ENCODE assay signal across 9 cellular contexts in genomic region chr16:27199747-27200146, GRCh38. TPM values are rescaled to one million over a fixed set of nuclear protein-coding genes. Genes with fewer than 3 reads are reported as not detected.
A peak's percentile ranks its signal among the peaks of the same experiment; 100 is the strongest.
DNase-seq lines count a peak whose midpoint lies in the region; ATAC-seq and TF ChIP-seq lines count a peak whose summit lies in the region.
"Had no signal": no experiment of that assay in that cellular context is flagged by ENCODE, and none has a peak within 500 bp of the region (broad histone marks: within the 10 kb centered on the region; RNA-seq: fewer than 3 reads in every experiment).

No MANE protein-coding gene starts in this region.

- no peaks in the 10 kb centered on the region for H3K27me3 Mint-ChIP-seq in activated CD8-positive, alpha-beta memory T cell treated with anti-CD3 and anti-CD28 coated beads, Interleukin-2, amount 10 ng/mL, durations not matched to agents 7 days and 5 days
- no peaks in the 10 kb centered on the region for H3K27me3 Mint-ChIP-seq in T-helper 17 cell
- peaks cover 15% of the 10 kb centered on the region for H3K27me3 Mint-ChIP-seq in osteocyte (ENCODE audit: unreplicated experiment)

- H3K4me3 Mint-ChIP-seq in activated CD8-positive, alpha-beta memory T cell treated with anti-CD3 and anti-CD28 coated beads, Interleukin-2, amount 10 ng/mL, durations not matched to agents 7 days and 5 days = peak overlapping the region; percentile 35
- H3K4me3 Mint-ChIP-seq in T-helper 17 cell = peak overlapping the region; percentile 71
- no peak overlapping the region for H3K4me3 Mint-ChIP-seq in osteocyte (ENCODE audit: unreplicated experiment)

- H3K27ac Mint-ChIP-seq in activated CD8-positive, alpha-beta memory T cell treated with anti-CD3 and anti-CD28 coated beads, Interleukin-2, amount 10 ng/mL, durations not matched to agents 7 days and 5 days = peak overlapping the region; percentile 91
- H3K27ac Mint-ChIP-seq in T-helper 17 cell = peak overlapping the region; percentile 87
- peak overlapping the region; percentile 82 for H3K27ac Mint-ChIP-seq in osteocyte (ENCODE audit: unreplicated experiment)

- no peak for TF ChIP-seq CTCF in osteocyte (IDR thresholded peaks at IDR 0.05)

- peaks cover 59% of the 10 kb centered on the region for H3K4me1 Mint-ChIP-seq in activated CD8-positive, alpha-beta memory T cell treated with anti-CD3 and anti-CD28 coated beads, Interleukin-2, amount 10 ng/mL, durations not matched to agents 7 days and 5 days
- H3K4me1 Mint-ChIP-seq in T-helper 17 cell = peaks cover 63% of the 10 kb centered on the region
- H3K4me1 Mint-ChIP-seq in osteocyte (ENCODE audit: unreplicated experiment) = peaks cover 28% of the 10 kb centered on the region

- H3K36me3 Mint-ChIP-seq in activated CD8-positive, alpha-beta memory T cell treated with anti-CD3 and anti-CD28 coated beads, Interleukin-2, amount 10 ng/mL, durations not matched to agents 7 days and 5 days = peaks cover 9% of the 10 kb centered on the region
- H3K36me3 Mint-ChIP-seq in T-helper 17 cell (ENCODE audit: low read depth) (peaks cover 2% of the 10 kb centered on the region), osteocyte (ENCODE audit: unreplicated experiment) (no peaks in the 10 kb centered on the region)

- CTCF ChIA-PET in activated CD8-positive, alpha-beta memory T cell treated with anti-CD3 and anti-CD28 coated beads, Interleukin-2, amount 10 ng/mL, durations not matched to agents 7 days and 5 days (lab: Charles Lee) = interaction anchor here (0.6 to 5.5 kb wide), 9 partner anchors 9 to 263 kb away, joined by 3 to 66 read pairs (median 10); no protein-coding TSS in a partner anchor

- peak; percentile 69 for DNase-seq in activated CD8-positive, alpha-beta memory T cell treated with anti-CD3 and anti-CD28 coated beads, Interleukin-2, amount 10 ng/mL, durations not matched to agents 7 days and 5 days
- DNase-seq in activated CD8-positive, alpha-beta memory T cell treated with anti-CD3 and anti-CD28 coated beads, Interleukin-2, amount 50 U/mL, for 48 hours = no peak
- no peak for DNase-seq in T-helper 17 cell
- DNase-seq in osteocyte (ENCODE audit: extremely low spot score, unreplicated experiment) = no peak
- DNase-seq in stimulated activated CD4-positive, alpha-beta T cell treated with anti-CD3 and anti-CD28 coated beads, Interleukin-4, amount 100 ng/mL, for 1 hour = no peak
- DNase-seq in HPDE6-E6E7 (ENCODE audit: extremely low spot score) = no peak
- DNase-seq in NCI-H2081 treated with DMSO at 0.1 percent for 48 hours (lab: John Stamatoyannopoulos, UW) = no peak
- DNase-seq: nucleus accumbens had no signal

- no peak for ATAC-seq in activated CD8-positive, alpha-beta memory T cell treated with anti-CD3 and anti-CD28 coated beads, Interleukin-2, amount 10 ng/mL, durations not matched to agents 7 days and 5 days
- ATAC-seq in HG03175 (IDR thresholded peaks at IDR 0.05; ENCODE audit: unreplicated experiment) = peak; percentile 35
- ATAC-seq in T-helper 17 cell = peak; percentile 5

- no peaks in the 10 kb centered on the region for H3K9me3 Mint-ChIP-seq in activated CD8-positive, alpha-beta memory T cell treated with anti-CD3 and anti-CD28 coated beads, Interleukin-2, amount 10 ng/mL, durations not matched to agents 7 days and 5 days (ENCODE audit: low read depth)
- no peaks in the 10 kb centered on the region for H3K9me3 Mint-ChIP-seq in osteocyte (ENCODE audit: unreplicated experiment)

- H3K9me3 ChIP-seq in T-helper 17 cell (ENCODE audit: control insufficient read depth, low read length, poor library complexity, severe bottlenecking) = no peaks in the 10 kb centered on the region

RNA-seq across cellular contexts. Expression of gene KDM8, which starts 3.6 kb away (rescaled TPM):
- total RNA-seq in activated CD8-positive, alpha-beta memory T cell treated with anti-CD3 and anti-CD28 coated beads, Interleukin-2, amount 10 ng/mL, durations not matched to agents 7 days and 5 days = 10 to 100 TPM; 14.8 to 18.2 TPM
- total RNA-seq in T-helper 17 cell = 10 to 100 TPM; 11.6 to 11.9 TPM
- total RNA-seq in osteocyte = 8.3 and 10.3 TPM in 2 replicates
